ENCODE assay signal across 14 cellular contexts in genomic region chr19:34992582-34992981, GRCh38. TPM values are rescaled to one million over a fixed set of nuclear protein-coding genes. Genes with fewer than 3 reads are reported as not detected.
DNase-seq lines count a peak whose midpoint lies in the region; ATAC-seq lines count a peak whose summit lies in the region.
"Not testable (repeated sequence)": the region's sequence is repeated elsewhere in the genome, so short reads cannot be mapped to it uniquely, and the experiment has no call there.
"Had no signal": no experiment of that assay in that cellular context is flagged by ENCODE, and none has a peak within 500 bp of the region (broad histone marks: within the 10 kb centered on the region; RNA-seq: fewer than 3 reads in every experiment).

No MANE protein-coding gene starts in this region.

- H3K4me1 Mint-ChIP-seq in activated CD4-positive, alpha-beta T cell treated with anti-CD3 and anti-CD28 coated beads for 36 hours = peaks cover 72% of the 10 kb centered on the region
- H3K4me1 Mint-ChIP-seq in activated CD8-positive, alpha-beta memory T cell treated with anti-CD3 and anti-CD28 coated beads, Interleukin-2, amount 10 ng/mL, durations not matched to agents 7 days and 5 days = peaks cover 63% of the 10 kb centered on the region
- peaks cover 73% of the 10 kb centered on the region for H3K4me1 Mint-ChIP-seq in activated T-cell treated with anti-CD3 and anti-CD28 coated beads, Interleukin-2, amount 50 U/mL, for 72 hours (ENCODE audit: low read depth)
- peaks cover 54% of the 10 kb centered on the region for H3K4me1 Mint-ChIP-seq in activated naive CD4-positive, alpha-beta T cell treated with anti-CD3 and anti-CD28 coated beads, Interleukin-2, amount 10 ng/mL, durations not matched to agents 7 days and 5 days
- peaks cover 9 to 25% of the 10 kb centered on the region in 2 donors for H3K4me1 Mint-ChIP-seq in effector memory CD8-positive, alpha-beta T cell (ENCODE audit: low read depth in 2 of 2)
- peaks cover 15 to 35% of the 10 kb centered on the region in 2 donors for H3K4me1 Mint-ChIP-seq in natural killer cell treated with Interleukin-12 subunit alpha and Interleukin-12 subunit beta and Interleukin-15 and Interleukin-18, amount 100 ng/mL, for 72 hours (ENCODE audit: low read depth in 2 of 2)
- peaks cover 52% of the 10 kb centered on the region for H3K4me1 Mint-ChIP-seq in stimulated activated memory B cell treated with anti-CD40 and anti-IgM and Interleukin-4, amounts not matched to agents 10 μg/mL and 1 μg/mL and 100 μg/mL, for 72 hours

- not testable (repeated sequence) for H3K27me3 Mint-ChIP-seq in activated CD4-positive, alpha-beta T cell treated with anti-CD3 and anti-CD28 coated beads for 36 hours; activated CD8-positive, alpha-beta memory T cell treated with anti-CD3 and anti-CD28 coated beads, Interleukin-2, amount 10 ng/mL, durations not matched to agents 7 days and 5 days; activated T-cell treated with anti-CD3 and anti-CD28 coated beads, Interleukin-2, amount 50 U/mL, for 72 hours (ENCODE audit: low read depth); effector memory CD8-positive, alpha-beta T cell; natural killer cell treated with Interleukin-12 subunit alpha and Interleukin-12 subunit beta and Interleukin-15 and Interleukin-18, amount 100 ng/mL, for 72 hours
- H3K27me3 Mint-ChIP-seq in activated naive CD4-positive, alpha-beta T cell treated with anti-CD3 and anti-CD28 coated beads, Interleukin-2, amount 10 ng/mL, durations not matched to agents 7 days and 5 days = peaks cover 16% of the 10 kb centered on the region
- H3K27me3 Mint-ChIP-seq in stimulated activated memory B cell treated with anti-CD40 and anti-IgM and Interleukin-4, amounts not matched to agents 10 μg/mL and 1 μg/mL and 100 μg/mL, for 72 hours = peaks cover 19% of the 10 kb centered on the region

- CTCF ChIA-PET in activated CD4-positive, alpha-beta T cell treated with anti-CD3 and anti-CD28 coated beads for 36 hours (lab: Charles Lee) = interaction anchor here (0.7 to 0.8 kb wide), 2 partner anchors 14 to 19 kb away, joined by 3 read pairs; no protein-coding TSS in a partner anchor
- CTCF ChIA-PET in activated CD8-positive, alpha-beta memory T cell treated with anti-CD3 and anti-CD28 coated beads, Interleukin-2, amount 10 ng/mL, durations not matched to agents 7 days and 5 days (lab: Charles Lee) = interaction anchor here (2.1 to 4.1 kb wide), 2 partner anchors 19 to 21 kb away, joined by 5 to 14 read pairs; no protein-coding TSS in a partner anchor
- CTCF ChIA-PET in activated naive CD4-positive, alpha-beta T cell treated with anti-CD3 and anti-CD28 coated beads, Interleukin-2, amount 10 ng/mL, durations not matched to agents 7 days and 5 days (lab: Charles Lee) = not testable (repeated sequence)

- POLR2A ChIA-PET in activated CD4-positive, alpha-beta T cell treated with anti-CD3 and anti-CD28 coated beads for 36 hours (lab: Charles Lee) = not testable (repeated sequence)

- not testable (repeated sequence) for H3K4me3 Mint-ChIP-seq in activated CD4-positive, alpha-beta T cell treated with anti-CD3 and anti-CD28 coated beads for 36 hours; activated naive CD4-positive, alpha-beta T cell treated with anti-CD3 and anti-CD28 coated beads, Interleukin-2, amount 10 ng/mL, durations not matched to agents 7 days and 5 days; stimulated activated memory B cell treated with anti-CD40 and anti-IgM and Interleukin-4, amounts not matched to agents 10 μg/mL and 1 μg/mL and 100 μg/mL, for 72 hours
- peak overlapping the region; percentile 38 for H3K4me3 Mint-ChIP-seq in activated CD8-positive, alpha-beta memory T cell treated with anti-CD3 and anti-CD28 coated beads, Interleukin-2, amount 10 ng/mL, durations not matched to agents 7 days and 5 days
- peak overlapping the region; percentile 41 to 67 for H3K4me3 Mint-ChIP-seq in activated T-cell treated with anti-CD3 and anti-CD28 coated beads, Interleukin-2, amount 50 U/mL, for 72 hours
- peak overlapping the region in 1 of 2 donors; percentile 59 for H3K4me3 Mint-ChIP-seq in effector memory CD8-positive, alpha-beta T cell
- peak overlapping the region; percentile 63 for H3K4me3 Mint-ChIP-seq in natural killer cell treated with Interleukin-12 subunit alpha and Interleukin-12 subunit beta and Interleukin-15 and Interleukin-18, amount 100 ng/mL, for 72 hours

- ATAC-seq in activated CD4-positive, alpha-beta T cell treated with anti-CD3 and anti-CD28 coated beads for 36 hours; activated T-cell treated with anti-CD3 and anti-CD28 coated beads, Interleukin-2, amount 50 U/mL, for 72 hours (replicated peaks in 1 of 2); natural killer cell treated with Interleukin-12 subunit alpha and Interleukin-12 subunit beta and Interleukin-15 and Interleukin-18, amount 100 ng/mL, for 72 hours; stimulated activated memory B cell treated with anti-CD40 and anti-IgM and Interleukin-4, amounts not matched to agents 10 μg/mL and 1 μg/mL and 100 μg/mL, for 72 hours: not testable (repeated sequence)
- ATAC-seq in activated CD8-positive, alpha-beta memory T cell treated with anti-CD3 and anti-CD28 coated beads, Interleukin-2, amount 10 ng/mL, durations not matched to agents 7 days and 5 days = peak; percentile 61
- peak; percentile 71 for ATAC-seq in effector memory CD8-positive, alpha-beta T cell (replicated peaks)

- not testable (repeated sequence) for H3K4me3 ChIP-seq in Jurkat, Clone E6-1 (ENCODE audit: low read length)

- H3K27ac Mint-ChIP-seq in activated CD4-positive, alpha-beta T cell treated with anti-CD3 and anti-CD28 coated beads for 36 hours = peak overlapping the region; percentile 93
- peak overlapping the region; percentile 69 for H3K27ac Mint-ChIP-seq in activated CD8-positive, alpha-beta memory T cell treated with anti-CD3 and anti-CD28 coated beads, Interleukin-2, amount 10 ng/mL, durations not matched to agents 7 days and 5 days
- H3K27ac Mint-ChIP-seq in activated T-cell treated with anti-CD3 and anti-CD28 coated beads, Interleukin-2, amount 50 U/mL, for 72 hours = peak overlapping the region; percentile 54
- peak overlapping the region; percentile 62 for H3K27ac Mint-ChIP-seq in activated naive CD4-positive, alpha-beta T cell treated with anti-CD3 and anti-CD28 coated beads, Interleukin-2, amount 10 ng/mL, durations not matched to agents 7 days and 5 days
- H3K27ac Mint-ChIP-seq in effector memory CD8-positive, alpha-beta T cell; natural killer cell treated with Interleukin-12 subunit alpha and Interleukin-12 subunit beta and Interleukin-15 and Interleukin-18, amount 100 ng/mL, for 72 hours: not testable (repeated sequence)
- peak overlapping the region; percentile 93 for H3K27ac Mint-ChIP-seq in stimulated activated memory B cell treated with anti-CD40 and anti-IgM and Interleukin-4, amounts not matched to agents 10 μg/mL and 1 μg/mL and 100 μg/mL, for 72 hours

- not testable (repeated sequence) for H3K36me3 Mint-ChIP-seq in activated CD4-positive, alpha-beta T cell treated with anti-CD3 and anti-CD28 coated beads for 36 hours (ENCODE audit: low read depth); activated CD8-positive, alpha-beta memory T cell treated with anti-CD3 and anti-CD28 coated beads, Interleukin-2, amount 10 ng/mL, durations not matched to agents 7 days and 5 days; activated T-cell treated with anti-CD3 and anti-CD28 coated beads, Interleukin-2, amount 50 U/mL, for 72 hours (ENCODE audit: insufficient read depth in 2 of 2); activated naive CD4-positive, alpha-beta T cell treated with anti-CD3 and anti-CD28 coated beads, Interleukin-2, amount 10 ng/mL, durations not matched to agents 7 days and 5 days; effector memory CD8-positive, alpha-beta T cell (ENCODE audit: insufficient read depth); natural killer cell treated with Interleukin-12 subunit alpha and Interleukin-12 subunit beta and Interleukin-15 and Interleukin-18, amount 100 ng/mL, for 72 hours; stimulated activated memory B cell treated with anti-CD40 and anti-IgM and Interleukin-4, amounts not matched to agents 10 μg/mL and 1 μg/mL and 100 μg/mL, for 72 hours

- intact Hi-C loops in activated CD4-positive, alpha-beta T cell treated with anti-CD3 and anti-CD28 coated beads for 36 hours (cut with DNase I, micrococcal nuclease) = loop anchor here in 1 of 2 experiments (5.0 kb wide), 1 partner anchor 220 kb away; no protein-coding TSS in a partner anchor

- peak; percentile 51 for DNase-seq in Jurkat, Clone E6-1 (ENCODE audit: low read depth, low spot score)
- not testable (repeated sequence) for DNase-seq in activated CD4-positive, alpha-beta T cell treated with anti-CD3 and anti-CD28 coated beads for 36 hours; activated T-cell treated with anti-CD3 and anti-CD28 coated beads, Interleukin-2, amount 50 U/mL, for 72 hours; activated naive CD4-positive, alpha-beta T cell treated with anti-CD3 and anti-CD28 coated beads, Interleukin-2, amount 10 ng/mL, durations not matched to agents 7 days and 5 days; effector memory CD8-positive, alpha-beta T cell; natural killer cell treated with Interleukin-12 subunit alpha and Interleukin-12 subunit beta and Interleukin-15 and Interleukin-18, amount 100 ng/mL, for 72 hours (ENCODE audit: low spot score)
- peak; percentile 75 for DNase-seq in activated CD8-positive, alpha-beta memory T cell treated with anti-CD3 and anti-CD28 coated beads, Interleukin-2, amount 10 ng/mL, durations not matched to agents 7 days and 5 days

- H3K9me3 Mint-ChIP-seq in activated CD4-positive, alpha-beta T cell treated with anti-CD3 and anti-CD28 coated beads for 36 hours (ENCODE audit: low read depth); activated CD8-positive, alpha-beta memory T cell treated with anti-CD3 and anti-CD28 coated beads, Interleukin-2, amount 10 ng/mL, durations not matched to agents 7 days and 5 days (ENCODE audit: low read depth); activated T-cell treated with anti-CD3 and anti-CD28 coated beads, Interleukin-2, amount 50 U/mL, for 72 hours; activated naive CD4-positive, alpha-beta T cell treated with anti-CD3 and anti-CD28 coated beads, Interleukin-2, amount 10 ng/mL, durations not matched to agents 7 days and 5 days; effector memory CD8-positive, alpha-beta T cell; natural killer cell treated with Interleukin-12 subunit alpha and Interleukin-12 subunit beta and Interleukin-15 and Interleukin-18, amount 100 ng/mL, for 72 hours; stimulated activated memory B cell treated with anti-CD40 and anti-IgM and Interleukin-4, amounts not matched to agents 10 μg/mL and 1 μg/mL and 100 μg/mL, for 72 hours: not testable (repeated sequence)

RNA-seq across cellular contexts. Expression of gene GRAMD1A, which starts 7.5 kb away (rescaled TPM):
- 74.5 TPM for polyA plus RNA-seq in Jurkat, Clone E6-1 (2012; ENCODE audit: insufficient read depth, insufficient read length)
- 100 to 1,000 TPM; 185 to 227 TPM for total RNA-seq in activated CD4-positive, alpha-beta T cell treated with anti-CD3 and anti-CD28 coated beads for 36 hours
- total RNA-seq in activated CD8-positive, alpha-beta memory T cell treated with anti-CD3 and anti-CD28 coated beads, Interleukin-2, amount 10 ng/mL, durations not matched to agents 7 days and 5 days = 100 to 1,000 TPM; 109 to 127 TPM
- 100 to 1,000 TPM; 233 to 236 TPM for total RNA-seq in activated T-cell treated with anti-CD3 and anti-CD28 coated beads, Interleukin-2, amount 50 U/mL, for 72 hours
- 100 to 1,000 TPM in 1 of 2 donors, 10 to 100 TPM in 1; 57.8 to 106 TPM for total RNA-seq in natural killer cell treated with Interleukin-12 subunit alpha and Interleukin-12 subunit beta and Interleukin-15 and Interleukin-18, amount 100 ng/mL, for 72 hours

RNA-seq across cellular contexts. Expression of gene ZNF792, which starts 28.6 kb away (rescaled TPM):
- 3.5 TPM for polyA plus RNA-seq in Jurkat, Clone E6-1 (2012; ENCODE audit: insufficient read depth, insufficient read length)
- total RNA-seq in activated CD4-positive, alpha-beta T cell treated with anti-CD3 and anti-CD28 coated beads for 36 hours = 1 to 10 TPM; 5.6 to 5.7 TPM
- total RNA-seq in activated CD8-positive, alpha-beta memory T cell treated with anti-CD3 and anti-CD28 coated beads, Interleukin-2, amount 10 ng/mL, durations not matched to agents 7 days and 5 days = 10 to 100 TPM; 13.5 to 15.3 TPM
- 1 to 10 TPM; 8.3 to 9.1 TPM for total RNA-seq in activated T-cell treated with anti-CD3 and anti-CD28 coated beads, Interleukin-2, amount 50 U/mL, for 72 hours
- total RNA-seq in natural killer cell treated with Interleukin-12 subunit alpha and Interleukin-12 subunit beta and Interleukin-15 and Interleukin-18, amount 100 ng/mL, for 72 hours = 1 to 10 TPM; 7.7 to 8.2 TPM

RNA-seq across cellular contexts. Expression of gene SCN1B, which starts 37.7 kb away (rescaled TPM):
- polyA plus RNA-seq in Jurkat, Clone E6-1 (2012; ENCODE audit: insufficient read depth, insufficient read length) = not detected
- 1 to 10 TPM; 1.3 to 1.6 TPM for total RNA-seq in activated CD4-positive, alpha-beta T cell treated with anti-CD3 and anti-CD28 coated beads for 36 hours
- total RNA-seq in activated CD8-positive, alpha-beta memory T cell treated with anti-CD3 and anti-CD28 coated beads, Interleukin-2, amount 10 ng/mL, durations not matched to agents 7 days and 5 days = under 1 TPM; 0.26 to 0.37 TPM
- 1 to 10 TPM; 2.7 to 4.7 TPM for total RNA-seq in activated T-cell treated with anti-CD3 and anti-CD28 coated beads, Interleukin-2, amount 50 U/mL, for 72 hours
- total RNA-seq in natural killer cell treated with Interleukin-12 subunit alpha and Interleukin-12 subunit beta and Interleukin-15 and Interleukin-18, amount 100 ng/mL, for 72 hours = under 1 TPM; 0.52 to 0.95 TPM

RNA-seq across cellular contexts. Expression of gene HPN, which starts 48.9 kb away (rescaled TPM):
- polyA plus RNA-seq in Jurkat, Clone E6-1 (2012; ENCODE audit: insufficient read depth, insufficient read length) = not detected
- under 1 TPM in 1 of 2 experiments, not detected in 1; 0.09 TPM for total RNA-seq in activated CD4-positive, alpha-beta T cell treated with anti-CD3 and anti-CD28 coated beads for 36 hours
- not detected for total RNA-seq in activated CD8-positive, alpha-beta memory T cell treated with anti-CD3 and anti-CD28 coated beads, Interleukin-2, amount 10 ng/mL, durations not matched to agents 7 days and 5 days
- under 1 TPM; 0.19 to 0.30 TPM for total RNA-seq in activated T-cell treated with anti-CD3 and anti-CD28 coated beads, Interleukin-2, amount 50 U/mL, for 72 hours
- under 1 TPM in 1 of 2 donors, not detected in 1; 0.31 TPM for total RNA-seq in natural killer cell treated with Interleukin-12 subunit alpha and Interleukin-12 subunit beta and Interleukin-15 and Interleukin-18, amount 100 ng/mL, for 72 hours
- total RNA-seq: A172; B cell; CD4-positive, CD25-positive, alpha-beta regulatory T cell; CD8-positive, alpha-beta memory T cell; GM23248 had no signal
- polyA plus RNA-seq: AG04450, GM23248 had no signal
